ENCODE assay signal across 1 cellular context in genomic region chrX:153627675-153628111, GRCh38.
A peak's percentile ranks its signal among the peaks of the same experiment; 100 is the strongest.
TF ChIP-seq lines count a peak whose summit lies in the region.

No MANE protein-coding gene starts in this region.

TF ChIP-seq in HepG2, 621 proteins besides CTCF, POLR2A, EP300 and RAD21 (continued from another document and continues in another):
- TF ChIP-seq ZNF142 (CRISPR knock-in tag; IDR thresholded peaks at IDR 0.05) (peak; percentile 44; the same call in 1 of the 2 replicates), TRIM22 (IDR thresholded peaks at IDR 0.05) (no peak), ZNF343 (CRISPR knock-in tag; IDR thresholded peaks at IDR 0.05) (no peak), ZNF7 (CRISPR knock-in tag; IDR thresholded peaks at IDR 0.05) (no peak), ZNF12 (CRISPR knock-in tag; IDR thresholded peaks at IDR 0.05) (no peak), ZNF280D (CRISPR knock-in tag; IDR thresholded peaks at IDR 0.05) (peak; percentile 23; the same call in 1 of the 2 replicates), NFE2 (CRISPR knock-in tag; IDR thresholded peaks at IDR 0.05) (no peak), ETS1 (CRISPR knock-in tag; IDR thresholded peaks at IDR 0.05) (0 out of 2 replicates have a peak, but pooled peaks have one; percentile 39), PAXIP1 (CRISPR knock-in tag; conservative IDR thresholded peaks at IDR 0.05) (peak; percentile 69), MTA1 (CRISPR knock-in tag; IDR thresholded peaks at IDR 0.05; ENCODE audit: borderline replicate concordance) (no peak; the same call in 1 of the 2 replicates), REPIN1 (CRISPR knock-in tag; IDR thresholded peaks at IDR 0.05; ENCODE audit: borderline replicate concordance, low read depth) (peak; percentile 77; the same call in 1 of the 2 replicates), AKNA (CRISPR knock-in tag; IDR thresholded peaks at IDR 0.05; ENCODE audit: borderline replicate concordance) (peak; percentile 77; the same call in 1 of the 2 replicates), CREM (IDR thresholded peaks at IDR 0.05) (no peak), CREM (CRISPR knock-in tag; IDR thresholded peaks at IDR 0.05) (no peak), SMAD1 (CRISPR knock-in tag; IDR thresholded peaks at IDR 0.05; ENCODE audit: borderline replicate concordance, low read depth) (no peak), ZFP36L1 (CRISPR knock-in tag; IDR thresholded peaks at IDR 0.05) (no peak), SNAI1 (CRISPR knock-in tag; IDR thresholded peaks at IDR 0.05; ENCODE audit: borderline replicate concordance) (no peak), ZSCAN29 (CRISPR knock-in tag; conservative IDR thresholded peaks at IDR 0.05) (peak; percentile 68; the same call in 1 of the 2 replicates), ZNF644 (CRISPR knock-in tag; IDR thresholded peaks at IDR 0.05; ENCODE audit: low read depth) (no peak), JUND (CRISPR knock-in tag; IDR thresholded peaks at IDR 0.05) (no peak), ZNF20 (CRISPR knock-in tag; IDR thresholded peaks at IDR 0.05) (no peak), ZNF335 (CRISPR knock-in tag; IDR thresholded peaks at IDR 0.05) (no peak)
